In the genomic region with DNA sequence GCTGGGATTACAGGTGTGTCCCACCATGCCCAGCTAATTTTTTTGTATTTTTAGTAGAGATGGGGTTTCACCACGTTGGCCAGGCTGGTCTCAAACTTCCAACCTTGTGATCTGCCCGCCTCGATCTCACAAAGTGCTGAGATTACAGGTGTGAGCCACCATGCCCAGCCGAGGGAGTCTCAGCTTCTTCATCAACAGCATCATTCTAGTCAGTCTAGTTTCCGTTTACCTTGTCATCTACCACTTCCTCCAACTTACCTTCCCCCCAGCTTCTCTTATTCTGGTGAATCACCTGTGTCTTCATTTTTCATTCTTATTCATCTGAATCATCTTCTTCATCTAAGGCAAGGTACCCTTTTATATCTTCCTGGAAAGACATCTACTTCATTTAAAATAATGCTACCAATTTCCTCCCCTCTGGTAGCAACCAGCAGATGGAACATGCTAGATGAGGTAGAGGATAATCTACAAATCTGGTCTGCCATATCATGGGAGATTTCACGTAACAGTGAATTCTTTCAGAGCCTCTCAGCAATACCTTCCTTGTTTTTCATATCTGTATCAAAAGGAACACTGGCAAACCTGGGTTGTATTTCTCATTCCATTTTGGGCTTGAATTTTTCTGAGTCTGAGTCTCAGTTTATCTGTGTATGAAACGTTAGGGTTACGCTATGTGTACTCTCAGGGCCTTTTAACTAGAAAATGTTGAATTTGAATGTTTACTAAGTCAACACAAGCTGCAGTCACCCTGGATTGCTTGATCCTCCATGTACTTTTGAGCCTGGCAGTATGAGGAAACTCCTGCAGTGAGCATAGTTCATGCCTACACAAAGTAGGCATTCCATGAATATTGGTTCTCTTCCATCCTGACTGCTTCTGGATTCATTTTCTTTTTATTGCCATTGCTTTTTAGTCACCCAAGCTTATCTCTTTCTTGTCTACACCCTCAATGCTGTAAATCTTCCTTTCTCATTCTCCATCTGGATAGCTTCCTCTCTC, we compare ENCODE assay signal across 10 cellular contexts. TPM values are rescaled to one million over a fixed set of nuclear protein-coding genes. Genes with fewer than 3 reads are reported as not detected.
DNase-seq lines count a peak whose midpoint lies in the region; ATAC-seq and TF ChIP-seq lines count a peak whose summit lies in the region.
"Had no signal": no experiment of that assay in that cellular context is flagged by ENCODE, and none has a peak within 500 bp of the region (broad histone marks: within the 10 kb centered on the region; RNA-seq: fewer than 3 reads in every experiment).

No MANE protein-coding gene starts in this region.

- H3K4me3 ChIP-seq in CD4-positive, CD25-positive, alpha-beta regulatory T cell (ENCODE audit: low read depth, low read length): no peak overlapping the region
- no peak overlapping the region for H3K4me3 ChIP-seq in breast epithelium
- no peak overlapping the region for H3K4me3 ChIP-seq in gastrocnemius medialis
- H3K4me3 ChIP-seq: SJSA1 had no signal

- intact Hi-C loops in breast epithelium (cut with DNase I; ENCODE audit: low total_unique reads) (no loop called here), gastrocnemius medialis (cut with DNase I; ENCODE audit: low total_unique reads) (no loop called here)

- in situ Hi-C loops in gastrocnemius medialis (cut with MboI; ENCODE audit: low sequenced_read_pairs in 4 of 4): loop anchor here in 1 of 4 donors (25.0 kb wide), 1 partner anchor 792 kb away; no protein-coding TSS in a partner anchor

- peaks cover 7% of the 10 kb centered on the region for H3K36me3 Mint-ChIP-seq in CD4-positive, CD25-positive, alpha-beta regulatory T cell

- H3K36me3 ChIP-seq in CD4-positive, CD25-positive, alpha-beta regulatory T cell (ENCODE audit: control insufficient read depth, insufficient read depth, low read length): no peaks in the 10 kb centered on the region
- H3K36me3 ChIP-seq in breast epithelium (no peaks in the 10 kb centered on the region), gastrocnemius medialis (no peaks in the 10 kb centered on the region)

- H3K27ac ChIP-seq in CD4-positive, CD25-positive, alpha-beta regulatory T cell (ENCODE audit: insufficient read depth, low read length, poor library complexity, severe bottlenecking): peak overlapping the region; percentile 35
- H3K27ac ChIP-seq in breast epithelium (peak overlapping the region; percentile 34 to 69), gastrocnemius medialis (peak overlapping the region in 3 of 4 donors; percentile 45 to 49 (median 49))
- H3K27ac ChIP-seq: SJSA1 had no signal

- no peaks in the 10 kb centered on the region for H3K27me3 ChIP-seq in CD4-positive, CD25-positive, alpha-beta regulatory T cell (ENCODE audit: control insufficient read depth, insufficient read depth, low read length)
- no peaks in the 10 kb centered on the region for H3K27me3 ChIP-seq in breast epithelium
- no peaks in the 10 kb centered on the region for H3K27me3 ChIP-seq in gastrocnemius medialis
- H3K27me3 ChIP-seq: SJSA1 had no signal

- H3K9me3 ChIP-seq in CD4-positive, CD25-positive, alpha-beta regulatory T cell (ENCODE audit: control insufficient read depth in 2 of 2, low read length in 2 of 2): no peaks in the 10 kb centered on the region
- H3K9me3 ChIP-seq in breast epithelium (no peaks in the 10 kb centered on the region), gastrocnemius medialis (no peaks in the 10 kb centered on the region)
- H3K9me3 ChIP-seq: SJSA1 had no signal

- peaks cover 17 to 54% (median 37%) of the 10 kb centered on the region in 4 donors for H3K4me1 Mint-ChIP-seq in CD4-positive, CD25-positive, alpha-beta regulatory T cell

- TF ChIP-seq CTCF in breast epithelium (IDR thresholded peaks at IDR 0.05) (no peak), gastrocnemius medialis (IDR thresholded peaks at IDR 0.05 in 4 of 5, conservative IDR thresholded peaks at IDR 0.05 in 1 of 5) (no peak)

- no peaks in the 10 kb centered on the region for H3K9me3 Mint-ChIP-seq in CD4-positive, CD25-positive, alpha-beta regulatory T cell

- peak; percentile 10 to 86 (median 57) for DNase-seq in CD4-positive, CD25-positive, alpha-beta regulatory T cell
- DNase-seq in activated CD4-positive, alpha-beta T cell treated with anti-CD3 and anti-CD28 coated beads for 48 hours: peak; percentile 75
- no peak for DNase-seq in breast epithelium (ENCODE audit: low spot score in 2 of 2)
- no peak for DNase-seq in gastrocnemius medialis
- DNase-seq in NCI-H128 (lab: John Stamatoyannopoulos, UW; ENCODE audit: unreplicated experiment): no peak
- no peak for DNase-seq in COLO668 (lab: John Stamatoyannopoulos, UW; ENCODE audit: unreplicated experiment)
- DNase-seq: MV-4-11 had no signal

- no peaks in the 10 kb centered on the region for H3K27me3 Mint-ChIP-seq in CD4-positive, CD25-positive, alpha-beta regulatory T cell

- peak overlapping the region; percentile 74 to 94 (median 86) for H3K27ac Mint-ChIP-seq in CD4-positive, CD25-positive, alpha-beta regulatory T cell

- peak; percentile 94 for ATAC-seq in CD4-positive, CD25-positive, alpha-beta regulatory T cell (ENCODE audit: low read depth in 2 of 2)
- ATAC-seq in gastrocnemius medialis: no peak
- no peak for ATAC-seq in HG03095 (IDR thresholded peaks at IDR 0.05; ENCODE audit: unreplicated experiment)
- no peak for ATAC-seq in GM19328 (IDR thresholded peaks at IDR 0.05; ENCODE audit: unreplicated experiment)

- H3K4me1 ChIP-seq in CD4-positive, CD25-positive, alpha-beta regulatory T cell (ENCODE audit: control insufficient read depth, insufficient read depth, low read length, poor library complexity, severe bottlenecking): peaks cover 13% of the 10 kb centered on the region
- H3K4me1 ChIP-seq in breast epithelium (no peaks in the 10 kb centered on the region), gastrocnemius medialis (peaks cover 42 to 44% of the 10 kb centered on the region in 2 donors)
- H3K4me1 ChIP-seq: SJSA1 had no signal

- TF ChIP-seq POLR2A in breast epithelium (IDR thresholded peaks at IDR 0.05) (no peak), gastrocnemius medialis (IDR thresholded peaks at IDR 0.05) (no peak)

- H3K4me3 Mint-ChIP-seq in CD4-positive, CD25-positive, alpha-beta regulatory T cell: peak overlapping the region in 3 of 4 donors; percentile 38 to 65 (median 62)

RNA-seq across cellular contexts. Expression of gene LPP, which starts 16.8 kb away (rescaled TPM):
- 102 TPM for total RNA-seq in CD4-positive, CD25-positive, alpha-beta regulatory T cell
- polyA plus RNA-seq in CD4-positive, CD25-positive, alpha-beta regulatory T cell: 10 to 100 TPM; 14.5 to 23.8 (median 20.3) TPM
- total RNA-seq in breast epithelium: 100 to 1,000 TPM; 135 to 183 (median 147) TPM
- 10 to 100 TPM; 56.0 to 65.7 (median 58.1) TPM for total RNA-seq in gastrocnemius medialis

Comparison
In these comparisons a context has a peak if more than half of its experiments do, and no peak if none do; other contexts are left out.
1. ATAC-seq: peak in CD4-positive, CD25-positive, alpha-beta regulatory T cell (2 of 2); none in gastrocnemius medialis (0 of 2), HG03095 (single experiment) and GM19328 (single experiment).
2. DNase-seq: peak in CD4-positive, CD25-positive, alpha-beta regulatory T cell (3 of 3) and activated CD4-positive, alpha-beta T cell treated with anti-CD3 and anti-CD28 coated beads for 48 hours (single experiment); none in breast epithelium (0 of 2), gastrocnemius medialis (0 of 2), NCI-H128 (single experiment) and COLO668 (single experiment).
3. Peak in every context shown above with its lines, with median percentiles within 50 percentile points of each other: H3K27ac ChIP-seq.